In the genomic region with DNA sequence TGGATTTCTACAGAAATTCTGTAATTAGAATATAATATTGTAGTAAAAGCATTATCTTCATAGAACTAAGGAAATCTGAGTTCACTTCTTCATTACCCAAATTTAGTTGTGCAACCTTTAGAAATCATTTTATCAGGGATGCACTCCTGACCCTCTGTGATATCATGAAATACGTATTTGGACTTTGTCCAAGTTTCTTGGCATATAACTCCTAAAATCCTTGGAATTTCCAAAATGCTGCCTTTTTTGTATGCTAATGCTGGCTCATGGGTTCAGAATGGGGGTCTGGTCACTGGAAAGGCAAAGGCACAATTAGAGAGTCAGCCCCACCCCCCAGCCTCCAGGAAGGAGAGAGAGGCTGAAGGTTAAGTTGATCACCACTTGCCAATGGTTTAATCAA, we compare ENCODE assay signal across 30 cellular contexts.
"Had no signal": no experiment of that assay in that cellular context is flagged by ENCODE, and none has a peak within 500 bp of the region (broad histone marks: within the 10 kb centered on the region; RNA-seq: fewer than 3 reads in every experiment).

No MANE protein-coding gene starts in this region.

- H3K4me3 Mint-ChIP-seq: activated CD4-positive, alpha-beta memory T cell treated with anti-CD3 and anti-CD28 coated beads, Interleukin-2, amount 10 ng/mL, durations not matched to agents 7 days and 5 days; activated CD4-positive, alpha-beta T cell treated with anti-CD3 and anti-CD28 coated beads, Interleukin-2, amount 10 ng/mL, durations not matched to agents 7 days and 5 days; activated naive CD4-positive, alpha-beta T cell treated with anti-CD3 and anti-CD28 coated beads, Interleukin-2, amount 10 ng/mL, durations not matched to agents 7 days and 5 days; activated naive CD8-positive, alpha-beta T cell treated with anti-CD3 and anti-CD28 coated beads, Interleukin-2, amount 10 ng/mL, durations not matched to agents 7 days and 5 days; activated T-cell treated with anti-CD3 and anti-CD28 coated beads, Interleukin-2, amount 50 U/mL, for 24 hours; activated T-cell treated with anti-CD3 and anti-CD28 coated beads, Interleukin-2, amount 50 U/mL, for 72 hours; central memory CD8-positive, alpha-beta T cell; dendritic cell treated with granulocyte-macrophage colony-stimulating factor and Interleukin-4, amounts not matched to agents 40 ng/mL and 50 ng/mL, for 4 days; endodermal cell; WTC11 had no signal

- H3K27ac Mint-ChIP-seq: activated CD4-positive, alpha-beta memory T cell treated with anti-CD3 and anti-CD28 coated beads, Interleukin-2, amount 10 ng/mL, durations not matched to agents 7 days and 5 days; activated CD4-positive, alpha-beta T cell treated with anti-CD3 and anti-CD28 coated beads, Interleukin-2, amount 10 ng/mL, durations not matched to agents 7 days and 5 days; activated naive CD4-positive, alpha-beta T cell treated with anti-CD3 and anti-CD28 coated beads, Interleukin-2, amount 10 ng/mL, durations not matched to agents 7 days and 5 days; activated naive CD4-positive, alpha-beta T cell treated with anti-CD3 and anti-CD28 coated beads, Interleukin-2, amount 50 U/mL, for 72 hours; activated naive CD8-positive, alpha-beta T cell treated with anti-CD3 and anti-CD28 coated beads, Interleukin-2, amount 10 ng/mL, durations not matched to agents 7 days and 5 days; activated T-cell treated with anti-CD3 and anti-CD28 coated beads, Interleukin-2, amount 50 U/mL, for 24 hours; activated T-cell treated with anti-CD3 and anti-CD28 coated beads, Interleukin-2, amount 50 U/mL, for 72 hours; dendritic cell treated with granulocyte-macrophage colony-stimulating factor and Interleukin-4, amounts not matched to agents 40 ng/mL and 50 ng/mL, for 4 days; endodermal cell; WTC11 had no signal

- H3K27me3 Mint-ChIP-seq: activated CD4-positive, alpha-beta T cell treated with anti-CD3 and anti-CD28 coated beads, Interleukin-2, amount 10 ng/mL, durations not matched to agents 7 days and 5 days; activated naive CD4-positive, alpha-beta T cell treated with anti-CD3 and anti-CD28 coated beads, Interleukin-2, amount 10 ng/mL, durations not matched to agents 7 days and 5 days; activated naive CD8-positive, alpha-beta T cell treated with anti-CD3 and anti-CD28 coated beads, Interleukin-2, amount 10 ng/mL, durations not matched to agents 7 days and 5 days; central memory CD8-positive, alpha-beta T cell; dendritic cell treated with granulocyte-macrophage colony-stimulating factor and Interleukin-4, amounts not matched to agents 40 ng/mL and 50 ng/mL, for 4 days had no signal

- H3K9me3 Mint-ChIP-seq: activated CD4-positive, alpha-beta memory T cell treated with anti-CD3 and anti-CD28 coated beads, Interleukin-2, amount 10 ng/mL, durations not matched to agents 7 days and 5 days; activated CD4-positive, alpha-beta T cell treated with anti-CD3 and anti-CD28 coated beads, Interleukin-2, amount 10 ng/mL, durations not matched to agents 7 days and 5 days; activated naive CD4-positive, alpha-beta T cell treated with anti-CD3 and anti-CD28 coated beads, Interleukin-2, amount 10 ng/mL, durations not matched to agents 7 days and 5 days; activated naive CD4-positive, alpha-beta T cell treated with anti-CD3 and anti-CD28 coated beads, Interleukin-2, amount 50 U/mL, for 72 hours; activated naive CD8-positive, alpha-beta T cell treated with anti-CD3 and anti-CD28 coated beads, Interleukin-2, amount 10 ng/mL, durations not matched to agents 7 days and 5 days; activated T-cell treated with anti-CD3 and anti-CD28 coated beads, Interleukin-2, amount 50 U/mL, for 24 hours; activated T-cell treated with anti-CD3 and anti-CD28 coated beads, Interleukin-2, amount 50 U/mL, for 72 hours; central memory CD8-positive, alpha-beta T cell; dendritic cell treated with granulocyte-macrophage colony-stimulating factor and Interleukin-4, amounts not matched to agents 40 ng/mL and 50 ng/mL, for 4 days; endodermal cell; WTC11 had no signal

- H3K4me1 ChIP-seq: ascending aorta, esophagus muscularis mucosa, gastrocnemius medialis had no signal

- DNase-seq: activated CD4-positive, alpha-beta memory T cell treated with anti-CD3 and anti-CD28 coated beads, Interleukin-2, amount 10 ng/mL, durations not matched to agents 7 days and 5 days; activated CD4-positive, alpha-beta T cell treated with anti-CD3 and anti-CD28 coated beads for 1 hour; activated CD4-positive, alpha-beta T cell treated with anti-CD3 and anti-CD28 coated beads for 4 hours; activated CD4-positive, alpha-beta T cell treated with anti-CD3 and anti-CD28 coated beads, Interleukin-2, amount 10 ng/mL, durations not matched to agents 7 days and 5 days; activated CD4-positive, alpha-beta T cell treated with anti-CD3 and anti-CD28 coated beads, Interleukin-2, amount 50 U/mL, for 4 hours; activated CD8-positive, alpha-beta memory T cell treated with anti-CD3 and anti-CD28 coated beads, Interleukin-2, amount 50 U/mL, for 48 hours; activated gamma-delta T cell; activated naive CD4-positive, alpha-beta T cell; activated naive CD4-positive, alpha-beta T cell treated with anti-CD3 and anti-CD28 coated beads, Interleukin-2, amount 10 ng/mL, durations not matched to agents 7 days and 5 days; activated naive CD8-positive, alpha-beta T cell treated with anti-CD3 and anti-CD28 coated beads, Interleukin-2, amount 10 ng/mL, durations not matched to agents 7 days and 5 days; activated T-cell treated with anti-CD3 and anti-CD28 coated beads for 4 hours; activated T-cell treated with anti-CD3 and anti-CD28 coated beads, Interleukin-2, amount 50 U/mL, for 24 hours; dorsolateral prefrontal cortex; effector memory CD4-positive, alpha-beta T cell; endodermal cell; erythroblast; foreskin keratinocyte; gastrocnemius medialis; glutamatergic neuron; heart left ventricle had no signal

- H3K36me3 ChIP-seq: ascending aorta, brain microvascular endothelial cell, esophagus muscularis mucosa, gastrocnemius medialis, heart left ventricle had no signal

- H3K9me3 ChIP-seq: ascending aorta, esophagus muscularis mucosa, gastrocnemius medialis had no signal

- H3K27ac ChIP-seq: ascending aorta, brain microvascular endothelial cell, coronary artery, dorsolateral prefrontal cortex, esophagus muscularis mucosa, foreskin keratinocyte, gastrocnemius medialis, heart left ventricle, VCaP had no signal

- H3K4me1 Mint-ChIP-seq: activated CD4-positive, alpha-beta memory T cell treated with anti-CD3 and anti-CD28 coated beads, Interleukin-2, amount 10 ng/mL, durations not matched to agents 7 days and 5 days; activated CD4-positive, alpha-beta T cell treated with anti-CD3 and anti-CD28 coated beads, Interleukin-2, amount 10 ng/mL, durations not matched to agents 7 days and 5 days; activated naive CD4-positive, alpha-beta T cell treated with anti-CD3 and anti-CD28 coated beads, Interleukin-2, amount 10 ng/mL, durations not matched to agents 7 days and 5 days; activated naive CD8-positive, alpha-beta T cell treated with anti-CD3 and anti-CD28 coated beads, Interleukin-2, amount 10 ng/mL, durations not matched to agents 7 days and 5 days; central memory CD8-positive, alpha-beta T cell had no signal

- H3K36me3 Mint-ChIP-seq: activated naive CD4-positive, alpha-beta T cell treated with anti-CD3 and anti-CD28 coated beads, Interleukin-2, amount 10 ng/mL, durations not matched to agents 7 days and 5 days; activated naive CD4-positive, alpha-beta T cell treated with anti-CD3 and anti-CD28 coated beads, Interleukin-2, amount 50 U/mL, for 72 hours; activated naive CD8-positive, alpha-beta T cell treated with anti-CD3 and anti-CD28 coated beads, Interleukin-2, amount 10 ng/mL, durations not matched to agents 7 days and 5 days; WTC11 had no signal

- ATAC-seq: foreskin keratinocyte, gastrocnemius medialis, heart left ventricle, WTC11 had no signal

- H3K27me3 ChIP-seq: ascending aorta, brain microvascular endothelial cell, esophagus muscularis mucosa, foreskin keratinocyte, gastrocnemius medialis, heart left ventricle had no signal

- H3K4me3 ChIP-seq: ascending aorta, coronary artery, dorsolateral prefrontal cortex, esophagus muscularis mucosa, gastrocnemius medialis, heart left ventricle had no signal
